ENCODE assay signal across 8 cellular contexts in the genomic region with DNA sequence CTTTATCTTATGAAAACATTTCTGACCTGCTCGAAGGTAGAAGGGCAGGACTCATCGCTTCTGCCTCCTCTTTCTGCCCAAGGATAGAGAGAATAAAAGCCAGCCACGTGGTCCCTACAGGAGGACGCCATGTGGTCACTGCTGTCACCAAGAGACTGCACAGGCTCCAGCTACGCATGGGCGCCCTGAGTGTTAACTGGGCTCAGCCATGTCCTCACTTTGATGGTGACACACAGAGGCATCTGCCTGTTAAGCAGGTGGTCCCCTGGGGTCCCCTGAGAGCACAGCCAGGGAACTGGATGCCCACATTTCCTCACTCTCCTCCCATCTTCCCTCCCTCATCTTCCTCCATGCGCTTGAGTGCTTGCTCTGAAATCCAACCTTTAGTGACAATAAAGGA.
A peak's percentile ranks its signal among the peaks of the same experiment; 100 is the strongest.
DNase-seq lines count a peak whose midpoint lies in the region; ATAC-seq and TF ChIP-seq lines count a peak whose summit lies in the region.
"Not testable (repeated sequence)": the region's sequence is repeated elsewhere in the genome, so short reads cannot be mapped to it uniquely, and the experiment has no call there.

No MANE protein-coding gene starts in this region.

- peak overlapping the region in 2 of 11 experiments; percentile 19 to 61; a peak in 3 of 22 replicates for H3K9ac ChIP-seq in BLaER1 treated with 17β-estradiol and CSF1 and Interleukin-3, amounts not matched to agents 10 nM and 100 nM

- POLR2A ChIA-PET in CD8-positive, alpha-beta T cell (lab: Charles Lee); naive thymus-derived CD4-positive, alpha-beta T cell (lab: Charles Lee): not testable (repeated sequence)

- H3K27ac ChIP-seq in BLaER1 treated with 17β-estradiol and CSF1 and Interleukin-3, amounts not matched to agents 10 nM and 100 nM, result peak overlapping the region in 7 of 11 experiments; percentile 36 to 68 (median 53); a peak in 11 of 22 replicates
- not testable (repeated sequence) for H3K27ac ChIP-seq in CD8-positive, alpha-beta T cell (ENCODE audit: low read depth, low read length); naive thymus-derived CD4-positive, alpha-beta T cell (ENCODE audit: low read depth, low read length); aorta (ENCODE audit: low read depth in 1 of 2, low read length in 2 of 2)

- not testable (repeated sequence) for H3K9me3 Mint-ChIP-seq in CD8-positive, alpha-beta T cell; activated naive CD4-positive, alpha-beta T cell treated with anti-CD3 and anti-CD28 coated beads, Interleukin-2, amount 50 U/mL, for 72 hours; naive thymus-derived CD4-positive, alpha-beta T cell

- not testable (repeated sequence) for H3K4me3 Mint-ChIP-seq in CD8-positive, alpha-beta T cell; T-helper 17 cell
- H3K4me3 Mint-ChIP-seq in naive thymus-derived CD4-positive, alpha-beta T cell, result peak overlapping the region in 5 of 10 donors; percentile 10 to 72 (median 25)

- H3K27ac Mint-ChIP-seq in CD8-positive, alpha-beta T cell, result peak overlapping the region; percentile 70
- H3K27ac Mint-ChIP-seq in T-helper 17 cell, result peak overlapping the region; percentile 83
- H3K27ac Mint-ChIP-seq in activated naive CD4-positive, alpha-beta T cell treated with anti-CD3 and anti-CD28 coated beads, Interleukin-2, amount 50 U/mL, for 72 hours, result peak overlapping the region; percentile 65 to 68
- peak overlapping the region; percentile 13 to 96 (median 81) for H3K27ac Mint-ChIP-seq in naive thymus-derived CD4-positive, alpha-beta T cell

- peaks cover 3 to 10% (median 7%) of the 10 kb centered on the region in 11 experiments; a peak in 13 of 22 replicates for H3K9me3 ChIP-seq in BLaER1 treated with 17β-estradiol and CSF1 and Interleukin-3, amounts not matched to agents 10 nM and 100 nM (replicated peaks in 1 of 11)
- not testable (repeated sequence) for H3K9me3 ChIP-seq in CD8-positive, alpha-beta T cell (ENCODE audit: low read length); T-helper 17 cell (ENCODE audit: control insufficient read depth, low read length, poor library complexity, severe bottlenecking); naive thymus-derived CD4-positive, alpha-beta T cell (ENCODE audit: control insufficient read depth in 2 of 3, low read length in 3 of 3); aorta (ENCODE audit: control insufficient read depth, low read length)

- not testable (repeated sequence) for TF ChIP-seq CTCF in CD8-positive, alpha-beta T cell (IDR thresholded peaks at IDR 0.05)

- DNase-seq in CD8-positive, alpha-beta T cell; T-helper 17 cell; activated naive CD4-positive, alpha-beta T cell treated with anti-CD3 and anti-CD28 coated beads, Interleukin-2, amount 50 U/mL, for 72 hours (ENCODE audit: low spot score in 2 of 2); naive thymus-derived CD4-positive, alpha-beta T cell: not testable (repeated sequence)
- peak; percentile 17 for DNase-seq in Right ventricle myocardium inferior (ENCODE audit: missing footprints)
- DNase-seq in retina, result peak; percentile 58
- DNase-seq in aorta, result peak; percentile 17 to 22

- ATAC-seq in CD8-positive, alpha-beta T cell; T-helper 17 cell; activated naive CD4-positive, alpha-beta T cell treated with anti-CD3 and anti-CD28 coated beads, Interleukin-2, amount 50 U/mL, for 72 hours; Right ventricle myocardium inferior; naive thymus-derived CD4-positive, alpha-beta T cell; aorta (ENCODE audit: low FRiP score): not testable (repeated sequence)

- CTCF ChIA-PET in CD8-positive, alpha-beta T cell (lab: Charles Lee); naive thymus-derived CD4-positive, alpha-beta T cell (lab: Charles Lee): not testable (repeated sequence)

- H3K27me3 ChIP-seq in BLaER1 treated with 17β-estradiol and CSF1 and Interleukin-3, amounts not matched to agents 10 nM and 100 nM; CD8-positive, alpha-beta T cell (ENCODE audit: insufficient read depth, low read length); naive thymus-derived CD4-positive, alpha-beta T cell (ENCODE audit: control insufficient read depth in 2 of 2, insufficient read depth in 2 of 2, low read length in 2 of 2); aorta (ENCODE audit: control insufficient read depth in 1 of 2, insufficient read depth in 2 of 2, low read length in 1 of 2): not testable (repeated sequence)

- H3K4me2 ChIP-seq in BLaER1 treated with 17β-estradiol and CSF1 and Interleukin-3, amounts not matched to agents 10 nM and 100 nM, result peak overlapping the region in 10 of 11 experiments; percentile 22 to 74 (median 59); a peak in 18 of 22 replicates

- peaks cover 17% of the 10 kb centered on the region for H3K4me1 Mint-ChIP-seq in CD8-positive, alpha-beta T cell (ENCODE audit: low read depth)
- not testable (repeated sequence) for H3K4me1 Mint-ChIP-seq in T-helper 17 cell
- peaks cover 0 to 20% (median 13%) of the 10 kb centered on the region in 7 donors for H3K4me1 Mint-ChIP-seq in naive thymus-derived CD4-positive, alpha-beta T cell

- not testable (repeated sequence) for H4K20me1 ChIP-seq in BLaER1 treated with 17β-estradiol and CSF1 and Interleukin-3, amounts not matched to agents 10 nM and 100 nM

- H3K27me3 Mint-ChIP-seq in CD8-positive, alpha-beta T cell (ENCODE audit: low read depth); T-helper 17 cell; naive thymus-derived CD4-positive, alpha-beta T cell: not testable (repeated sequence)

- not testable (repeated sequence) for H3K36me3 Mint-ChIP-seq in CD8-positive, alpha-beta T cell; T-helper 17 cell (ENCODE audit: low read depth); activated naive CD4-positive, alpha-beta T cell treated with anti-CD3 and anti-CD28 coated beads, Interleukin-2, amount 50 U/mL, for 72 hours
- peaks cover 0 to 17% (median 4%) of the 10 kb centered on the region in 5 donors for H3K36me3 Mint-ChIP-seq in naive thymus-derived CD4-positive, alpha-beta T cell

- H3K36me3 ChIP-seq in BLaER1 treated with 17β-estradiol and CSF1 and Interleukin-3, amounts not matched to agents 10 nM and 100 nM; CD8-positive, alpha-beta T cell (ENCODE audit: insufficient read depth, low read length); naive thymus-derived CD4-positive, alpha-beta T cell (ENCODE audit: control insufficient read depth in 2 of 3, insufficient read depth in 3 of 3, low read length in 3 of 3); aorta (ENCODE audit: control insufficient read depth in 1 of 2, insufficient read depth in 2 of 2, low read length in 1 of 2): not testable (repeated sequence)

- H3K4me3 ChIP-seq in BLaER1 treated with 17β-estradiol and CSF1 and Interleukin-3, amounts not matched to agents 10 nM and 100 nM; CD8-positive, alpha-beta T cell (ENCODE audit: low read depth, low read length); naive thymus-derived CD4-positive, alpha-beta T cell (ENCODE audit: low read length); aorta (ENCODE audit: low read length in 2 of 2): not testable (repeated sequence)

- intact Hi-C loops in CD8-positive, alpha-beta T cell (cut with DNase I, micrococcal nuclease); Right ventricle myocardium inferior (cut with DNase I); naive thymus-derived CD4-positive, alpha-beta T cell (cut with micrococcal nuclease); aorta (cut with DNase I): not testable (repeated sequence)

- peaks cover 3 to 23% (median 19%) of the 10 kb centered on the region in 10 experiments for H3K4me1 ChIP-seq in BLaER1 treated with 17β-estradiol and CSF1 and Interleukin-3, amounts not matched to agents 10 nM and 100 nM
- H3K4me1 ChIP-seq in CD8-positive, alpha-beta T cell (ENCODE audit: insufficient read depth, low read length); naive thymus-derived CD4-positive, alpha-beta T cell (ENCODE audit: control insufficient read depth in 2 of 2, insufficient read depth in 2 of 2, low read length in 2 of 2); aorta (ENCODE audit: control insufficient read depth in 1 of 2, insufficient read depth in 2 of 2, low read length in 2 of 2): not testable (repeated sequence)

- 77 to 81% methylated on average over 7 of the region's 7 CpGs for WGBS in aorta, 2 donors
